9 cellular contexts compared by ENCODE assay signal in the genomic region with DNA sequence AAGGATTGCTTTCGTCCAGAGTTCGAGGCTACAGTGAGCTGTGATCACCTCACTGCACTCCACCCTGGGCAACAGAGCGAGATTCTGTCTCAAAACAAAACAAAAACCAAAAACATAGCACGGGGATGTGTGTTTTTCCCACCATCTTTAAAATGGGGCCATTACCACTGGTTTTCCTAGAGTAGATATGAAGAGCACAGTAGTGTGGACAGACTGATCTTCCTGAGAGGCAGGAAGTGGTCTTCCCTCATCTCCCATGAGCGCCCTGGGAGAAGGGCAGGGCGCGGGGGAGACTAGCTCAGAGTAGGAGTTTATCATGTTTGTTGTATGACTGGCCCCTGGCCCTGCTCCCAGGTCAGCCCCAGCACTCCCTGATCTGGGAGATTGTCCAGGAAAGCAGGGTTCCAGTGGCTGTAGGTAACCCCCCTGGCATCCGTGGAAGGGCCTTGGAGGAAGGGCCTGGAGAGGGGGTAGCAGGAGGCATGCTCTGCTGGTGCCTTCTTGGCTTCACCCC. TPM values are rescaled to one million over a fixed set of nuclear protein-coding genes. Genes with fewer than 3 reads are reported as not detected.
A peak's percentile ranks its signal among the peaks of the same experiment; 100 is the strongest.
DNase-seq lines count a peak whose midpoint lies in the region; ATAC-seq and TF ChIP-seq lines count a peak whose summit lies in the region.
"Had no signal": no experiment of that assay in that cellular context is flagged by ENCODE, and none has a peak within 500 bp of the region (broad histone marks: within the 10 kb centered on the region; RNA-seq: fewer than 3 reads in every experiment).

No MANE protein-coding gene starts in this region.

- peak overlapping the region; percentile 77 for H3K4me3 ChIP-seq in NB4 (ENCODE audit: low read depth, low read length)
- no peak overlapping the region for H3K4me3 ChIP-seq in skeletal muscle satellite cell (ENCODE audit: low read length)
- H3K4me3 ChIP-seq in heart right ventricle = no peak overlapping the region

- H3K27me3 ChIP-seq in skeletal muscle satellite cell (ENCODE audit: control insufficient read depth, insufficient read depth, low read length) (peaks cover 5% of the 10 kb centered on the region), heart right ventricle (peaks cover 0 to 19% (median 0%) of the 10 kb centered on the region in 7 donors)

- H3K36me3 ChIP-seq in skeletal muscle satellite cell (ENCODE audit: insufficient read depth, low read length) (no peaks in the 10 kb centered on the region), heart right ventricle (no peaks in the 10 kb centered on the region)

- H3K36me3 Mint-ChIP-seq in central memory CD8-positive, alpha-beta T cell (ENCODE audit: insufficient read depth) = peaks cover 17% of the 10 kb centered on the region

- ATAC-seq in central memory CD8-positive, alpha-beta T cell (replicated peaks; ENCODE audit: extremely low read depth, poor library complexity, severe bottlenecking) = no peak
- no peak for ATAC-seq in GM21786 (IDR thresholded peaks at IDR 0.05; ENCODE audit: unreplicated experiment)
- no peak for ATAC-seq in heart right ventricle
- ATAC-seq: esophagus mucosa had no signal

- intact Hi-C loops in heart right ventricle (cut with DNase I) = loop anchor here in 1 of 10 donors (10.0 kb wide), 1 partner anchor 56 kb away; no protein-coding TSS in a partner anchor

- no peaks in the 10 kb centered on the region for H3K9me3 ChIP-seq in skeletal muscle satellite cell (replicated peaks; ENCODE audit: low read length)
- H3K9me3 ChIP-seq in heart right ventricle = no peaks in the 10 kb centered on the region

- peak overlapping the region in 1 of 10 donors; percentile 5 for H3K27ac ChIP-seq in heart right ventricle

- DNase-seq in GM04504 (ENCODE audit: low read depth) (peak; percentile 26), NB4 (ENCODE audit: low read depth) (no peak), OCI-M2 (lab: John Stamatoyannopoulos, UW; ENCODE audit: unreplicated experiment) (no peak), heart right ventricle (no peak)
- DNase-seq in central memory CD8-positive, alpha-beta T cell (ENCODE audit: low spot score in 2 of 2) = no peak
- DNase-seq: Right ventricle myocardium superior had no signal

- 83 to 85% methylated on average over 8 of the region's 8 CpGs for WGBS in heart right ventricle, 2 donors

- peaks cover 75% of the 10 kb centered on the region for H3K4me1 Mint-ChIP-seq in central memory CD8-positive, alpha-beta T cell

- no peak for TF ChIP-seq CTCF in NB4 (IDR thresholded peaks at IDR 0.05; ENCODE audit: low read depth, low read length)
- TF ChIP-seq CTCF in heart right ventricle (IDR thresholded peaks at IDR 0.05) = no peak

- H3K4me3 Mint-ChIP-seq in central memory CD8-positive, alpha-beta T cell = peak overlapping the region; percentile 85

- no peak overlapping the region for H3K9ac ChIP-seq in skeletal muscle satellite cell (ENCODE audit: low read depth, low read length)

- no peak for TF ChIP-seq POLR2A in NB4 (IDR thresholded peaks at IDR 0.05; ENCODE audit: extremely low read depth, insufficient read length)

- H3K9me3 Mint-ChIP-seq in central memory CD8-positive, alpha-beta T cell = no peaks in the 10 kb centered on the region

- no peaks in the 10 kb centered on the region for H3K27me3 Mint-ChIP-seq in central memory CD8-positive, alpha-beta T cell

- H3K4me2 ChIP-seq in skeletal muscle satellite cell (ENCODE audit: low read length) = peak overlapping the region; percentile 19

- H3K4me1 ChIP-seq in skeletal muscle satellite cell (ENCODE audit: control insufficient read depth, insufficient read depth, low read length) (peaks cover 8% of the 10 kb centered on the region), heart right ventricle (peaks cover 0 to 79% (median 23%) of the 10 kb centered on the region in 9 donors)

- peak overlapping the region; percentile 81 for H3K27ac Mint-ChIP-seq in central memory CD8-positive, alpha-beta T cell (ENCODE audit: low read depth)

RNA-seq across cellular contexts. Expression of a gene that starts 2.3 kb away (rescaled TPM):
- total RNA-seq in skeletal muscle satellite cell (2012; rRNA removed) = 1.3 TPM in 2 replicates
- total RNA-seq in heart right ventricle = 1 to 10 TPM in 3 of 10 donors, under 1 TPM in 6, not detected in 1; 0.40 to 2.1 (median 0.79) TPM
- under 1 TPM; 0.74 to 0.88 TPM for polyA plus RNA-seq in heart right ventricle

RNA-seq across cellular contexts. Expression of a gene that starts 35.2 kb away (rescaled TPM):
- 82.6 and 109 TPM in 2 replicates for total RNA-seq in skeletal muscle satellite cell (2012; rRNA removed)
- total RNA-seq in heart right ventricle = 10 to 100 TPM; 22.3 to 33.7 (median 25.9) TPM
- 10 to 100 TPM; 41.9 to 47.3 TPM for polyA plus RNA-seq in heart right ventricle
